In the genomic region with DNA sequence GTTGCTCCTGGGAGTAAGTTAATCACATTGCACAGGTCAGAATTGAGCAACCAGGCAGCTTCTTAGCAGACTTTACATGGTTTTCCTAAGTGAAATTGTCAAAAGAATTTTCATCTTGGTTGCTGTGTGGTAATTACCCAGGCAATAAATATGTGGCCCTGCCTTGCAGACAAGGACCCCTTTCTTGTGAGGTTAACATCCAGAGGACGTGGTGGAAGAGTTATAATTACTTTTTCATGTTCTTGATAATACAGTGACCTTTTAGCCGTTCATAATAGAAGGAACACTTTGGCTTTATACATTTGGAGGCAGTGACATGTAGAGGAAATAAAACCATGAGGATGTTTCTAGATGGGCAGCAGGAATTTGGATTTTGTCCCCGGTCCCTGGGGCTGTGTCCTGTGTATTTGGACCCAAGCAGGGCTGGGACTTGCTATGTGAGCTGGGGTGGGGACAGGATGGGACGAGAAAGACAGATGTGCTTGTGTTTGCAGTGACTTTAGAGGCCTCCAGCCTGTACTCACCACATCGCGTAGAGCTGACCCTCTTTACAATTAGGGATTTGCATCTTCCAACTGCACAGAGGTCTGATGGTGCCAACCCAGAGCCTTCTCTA, we compare ENCODE assay signal across 26 cellular contexts.
"Had no signal": no experiment of that assay in that cellular context is flagged by ENCODE, and none has a peak within 500 bp of the region (broad histone marks: within the 10 kb centered on the region; RNA-seq: fewer than 3 reads in every experiment).

No MANE protein-coding gene starts in this region.

- H3K4me1 Mint-ChIP-seq: activated CD4-positive, alpha-beta T cell treated with anti-CD3 and anti-CD28 coated beads for 36 hours; brain had no signal

- H3K36me3 Mint-ChIP-seq: activated naive CD8-positive, alpha-beta T cell had no signal

- DNase-seq: activated CD4-positive, alpha-beta T cell treated with anti-CD3 and anti-CD28 coated beads for 36 hours; activated CD4-positive, alpha-beta T cell treated with anti-CD3 and anti-CD28 coated beads, Interleukin-2, amount 50 U/mL, for 4 hours; activated CD4-positive, CD25-positive, alpha-beta regulatory T cell; activated naive CD4-positive, alpha-beta T cell; activated T-cell treated with anti-CD3 and anti-CD28 coated beads for 4 hours; activated T-cell treated with anti-CD3 and anti-CD28 coated beads, Interleukin-2, amount 50 U/mL, for 72 hours; aorta; cerebellar nuclear complex; endodermal cell; foreskin fibroblast; heart left ventricle; hypothalamus; mesenchymal stem cell; psoas muscle; spleen; stimulated activated naive CD4-positive, alpha-beta T cell; T-helper 1 cell had no signal

- H3K9me3 ChIP-seq: heart left ventricle, psoas muscle, right atrium auricular region, vagina had no signal

- H3K36me3 ChIP-seq: cardiac muscle cell, vagina had no signal

- H3K27ac ChIP-seq: cardiac muscle cell, heart left ventricle, psoas muscle, right atrium auricular region, spleen, tibial nerve, vagina had no signal

- H3K27me3 Mint-ChIP-seq: brain had no signal

- H3K9me3 Mint-ChIP-seq: T-helper 2 cell treated with Interferon-gamma antibody and Interleukin-4, amounts not matched to agents 5 μg/mL and 100 μg/mL, for 36 hours had no signal

- H3K4me3 Mint-ChIP-seq: activated CD4-positive, alpha-beta T cell treated with anti-CD3 and anti-CD28 coated beads for 36 hours; activated naive CD8-positive, alpha-beta T cell; activated T-cell treated with anti-CD3 and anti-CD28 coated beads, Interleukin-2, amount 50 U/mL, for 72 hours; brain; endodermal cell; natural killer cell treated with Interleukin-12 subunit alpha and Interleukin-12 subunit beta and Interleukin-15 and Interleukin-18, amount 100 ng/mL, for 72 hours; T-helper 2 cell treated with Interferon-gamma antibody and Interleukin-4, amounts not matched to agents 5 μg/mL and 100 μg/mL, for 36 hours had no signal

- H3K4me1 ChIP-seq: heart left ventricle, psoas muscle, right atrium auricular region, spleen, tibial nerve, vagina had no signal

- H3K27ac Mint-ChIP-seq: activated CD4-positive, alpha-beta T cell treated with anti-CD3 and anti-CD28 coated beads for 36 hours; activated naive CD8-positive, alpha-beta T cell; activated T-cell treated with anti-CD3 and anti-CD28 coated beads, Interleukin-2, amount 50 U/mL, for 72 hours; endodermal cell; natural killer cell treated with Interleukin-12 subunit alpha and Interleukin-12 subunit beta and Interleukin-15 and Interleukin-18, amount 100 ng/mL, for 72 hours; T-helper 2 cell treated with Interferon-gamma antibody and Interleukin-4, amounts not matched to agents 5 μg/mL and 100 μg/mL, for 36 hours had no signal

- H3K4me3 ChIP-seq: cardiac muscle cell, heart left ventricle, psoas muscle, right atrium auricular region, spleen, tibial nerve, vagina had no signal

- ATAC-seq: activated CD4-positive, alpha-beta T cell treated with anti-CD3 and anti-CD28 coated beads for 36 hours; activated T-cell treated with anti-CD3 and anti-CD28 coated beads, Interleukin-2, amount 50 U/mL, for 72 hours; esophagus mucosa; heart left ventricle; natural killer cell treated with Interleukin-12 subunit alpha and Interleukin-12 subunit beta and Interleukin-15 and Interleukin-18, amount 100 ng/mL, for 72 hours; psoas muscle had no signal

- H3K27me3 ChIP-seq: cardiac muscle cell, heart left ventricle, right atrium auricular region, spleen, tibial nerve, vagina had no signal
